Comparison of ENCODE assay signal across 22 cellular contexts in genomic region chr5:77960305-77960704, GRCh38.
DNase-seq lines count a peak whose midpoint lies in the region; ATAC-seq lines count a peak whose summit lies in the region.
"Had no signal": no experiment of that assay in that cellular context is flagged by ENCODE, and none has a peak within 500 bp of the region (broad histone marks: within the 10 kb centered on the region; RNA-seq: fewer than 3 reads in every experiment).

No MANE protein-coding gene starts in this region.

- no peak for ATAC-seq in activated naive CD4-positive, alpha-beta T cell treated with anti-CD3 and anti-CD28 coated beads, Interleukin-2, amount 50 U/mL, for 72 hours
- ATAC-seq: foreskin keratinocyte, HCT116, left colon had no signal

- H3K27ac ChIP-seq in angular gyrus (ENCODE audit: low read depth, low read length) (peak overlapping the region; percentile 8), iPS-18a (ENCODE audit: low read length) (no peak overlapping the region)
- H3K27ac ChIP-seq: foreskin keratinocyte, prostate gland had no signal

- no peaks in the 10 kb centered on the region for H3K36me3 Mint-ChIP-seq in activated naive CD4-positive, alpha-beta T cell treated with anti-CD3 and anti-CD28 coated beads for 36 hours (ENCODE audit: low read depth)
- no peaks in the 10 kb centered on the region for H3K36me3 Mint-ChIP-seq in activated naive CD4-positive, alpha-beta T cell treated with anti-CD3 and anti-CD28 coated beads, Interleukin-2, amount 50 U/mL, for 72 hours
- H3K36me3 Mint-ChIP-seq in activated T-helper 1 cell treated with anti-CD3 and anti-CD28 coated beads, Interleukin-12 subunit alpha, Interleukin-12 subunit beta, Interleukin-2, Interleukin-4 antibody, amounts not matched to agents 30 ng/mL and 10 ng/mL and 1 ng/mL, durations not matched to agents 14 hours and 24 hours and 36 hours (ENCODE audit: low read depth) = no peaks in the 10 kb centered on the region
- H3K36me3 Mint-ChIP-seq: brain had no signal

- H3K9ac ChIP-seq in iPS-18a (ENCODE audit: low read length) = no peak overlapping the region

- H3K9me3 ChIP-seq in iPS-18a (ENCODE audit: control insufficient read depth, low read depth, low read length) = no peaks in the 10 kb centered on the region
- no peaks in the 10 kb centered on the region; the same call in 1 of the 2 replicates for H3K9me3 ChIP-seq in MG63
- H3K9me3 ChIP-seq: prostate gland had no signal

- DNase-seq in activated naive CD4-positive, alpha-beta T cell treated with anti-CD3 and anti-CD28 coated beads for 36 hours = peak; percentile 17
- no peak for DNase-seq in activated naive CD4-positive, alpha-beta T cell treated with anti-CD3 and anti-CD28 coated beads, Interleukin-2, amount 50 U/mL, for 72 hours (ENCODE audit: low spot score in 2 of 2)
- DNase-seq in iPS-NIHi11 (ENCODE audit: low spot score) = no peak
- DNase-seq in activated T-helper 1 cell treated with anti-CD3 and anti-CD28 coated beads, Interleukin-12 subunit alpha, Interleukin-12 subunit beta, Interleukin-2, Interleukin-4 antibody, amounts not matched to agents 30 ng/mL and 10 ng/mL and 1 ng/mL, durations not matched to agents 14 hours and 24 hours and 36 hours (ENCODE audit: low spot score) = no peak
- no peak for DNase-seq in stimulated activated naive CD4-positive, alpha-beta T cell (lab: John Stamatoyannopoulos, UW)
- DNase-seq in MG63 = no peak
- DNase-seq: ACHN; activated CD4-positive, alpha-beta T cell treated with anti-CD3 and anti-CD28 coated beads for 48 hours; activated naive CD4-positive, alpha-beta T cell treated with anti-CD3 and anti-CD28 coated beads, Interleukin-2, amount 50 U/mL, for 16 hours; activated T-cell treated with anti-CD3 and anti-CD28 coated beads for 4 hours; foreskin keratinocyte; GF-D8; left colon; NCI-H2029 treated with DMSO at 0.1 percent for 48 hours; small intestine; stimulated activated CD4-positive, alpha-beta T cell treated with anti-CD3 and anti-CD28 coated beads, Interleukin-2, amount 100 ng/mL, for 48 hours had no signal

- H3K4me1 ChIP-seq in iPS-18a (ENCODE audit: control insufficient read depth, low read depth, low read length) = peaks cover 28% of the 10 kb centered on the region
- H3K4me1 ChIP-seq: foreskin keratinocyte, prostate gland had no signal

- no peak overlapping the region for H3K4me3 Mint-ChIP-seq in activated naive CD4-positive, alpha-beta T cell treated with anti-CD3 and anti-CD28 coated beads for 36 hours
- no peak overlapping the region for H3K4me3 Mint-ChIP-seq in activated T-helper 1 cell treated with anti-CD3 and anti-CD28 coated beads, Interleukin-12 subunit alpha, Interleukin-12 subunit beta, Interleukin-2, Interleukin-4 antibody, amounts not matched to agents 30 ng/mL and 10 ng/mL and 1 ng/mL, durations not matched to agents 14 hours and 24 hours and 36 hours
- H3K4me3 Mint-ChIP-seq: dendritic cell treated with granulocyte-macrophage colony-stimulating factor and Interleukin-4, amounts not matched to agents 40 ng/mL and 50 ng/mL, for 4 days had no signal

- intact Hi-C loops in activated naive CD4-positive, alpha-beta T cell treated with anti-CD3 and anti-CD28 coated beads for 36 hours (cut with micrococcal nuclease) = no loop called here
- intact Hi-C loops in activated T-helper 1 cell treated with anti-CD3 and anti-CD28 coated beads, Interleukin-12 subunit alpha, Interleukin-12 subunit beta, Interleukin-2, Interleukin-4 antibody, amounts not matched to agents 30 ng/mL and 10 ng/mL and 1 ng/mL, durations not matched to agents 14 hours and 24 hours and 36 hours (cut with micrococcal nuclease) = no loop called here

- H3K27ac Mint-ChIP-seq in activated naive CD4-positive, alpha-beta T cell treated with anti-CD3 and anti-CD28 coated beads for 36 hours = no peak overlapping the region
- no peak overlapping the region for H3K27ac Mint-ChIP-seq in activated naive CD4-positive, alpha-beta T cell treated with anti-CD3 and anti-CD28 coated beads, Interleukin-2, amount 50 U/mL, for 72 hours
- H3K27ac Mint-ChIP-seq in activated T-helper 1 cell treated with anti-CD3 and anti-CD28 coated beads, Interleukin-12 subunit alpha, Interleukin-12 subunit beta, Interleukin-2, Interleukin-4 antibody, amounts not matched to agents 30 ng/mL and 10 ng/mL and 1 ng/mL, durations not matched to agents 14 hours and 24 hours and 36 hours = no peak overlapping the region
- H3K27ac Mint-ChIP-seq: brain; dendritic cell treated with granulocyte-macrophage colony-stimulating factor and Interleukin-4, amounts not matched to agents 40 ng/mL and 50 ng/mL, for 4 days had no signal

- H3K4me3 ChIP-seq in iPS-18a (ENCODE audit: low read length) (peak overlapping the region; percentile 4), MG63 (no peak overlapping the region)
- H3K4me3 ChIP-seq: prostate gland had no signal

- peaks cover 27% of the 10 kb centered on the region for H3K27me3 Mint-ChIP-seq in activated naive CD4-positive, alpha-beta T cell treated with anti-CD3 and anti-CD28 coated beads for 36 hours (ENCODE audit: low read depth)
- H3K27me3 Mint-ChIP-seq in activated T-helper 1 cell treated with anti-CD3 and anti-CD28 coated beads, Interleukin-12 subunit alpha, Interleukin-12 subunit beta, Interleukin-2, Interleukin-4 antibody, amounts not matched to agents 30 ng/mL and 10 ng/mL and 1 ng/mL, durations not matched to agents 14 hours and 24 hours and 36 hours (ENCODE audit: insufficient read depth) = peaks cover 29% of the 10 kb centered on the region

- H3K36me3 ChIP-seq in iPS-18a (ENCODE audit: control insufficient read depth, low read depth, low read length) = no peaks in the 10 kb centered on the region
- H3K36me3 ChIP-seq in MG63 = no peaks in the 10 kb centered on the region
- H3K36me3 ChIP-seq: prostate gland had no signal

- H3K9me3 Mint-ChIP-seq in activated naive CD4-positive, alpha-beta T cell treated with anti-CD3 and anti-CD28 coated beads for 36 hours = no peaks in the 10 kb centered on the region
- no peaks in the 10 kb centered on the region for H3K9me3 Mint-ChIP-seq in activated naive CD4-positive, alpha-beta T cell treated with anti-CD3 and anti-CD28 coated beads, Interleukin-2, amount 50 U/mL, for 72 hours
- H3K9me3 Mint-ChIP-seq in activated T-helper 1 cell treated with anti-CD3 and anti-CD28 coated beads, Interleukin-12 subunit alpha, Interleukin-12 subunit beta, Interleukin-2, Interleukin-4 antibody, amounts not matched to agents 30 ng/mL and 10 ng/mL and 1 ng/mL, durations not matched to agents 14 hours and 24 hours and 36 hours = no peaks in the 10 kb centered on the region
- H3K9me3 Mint-ChIP-seq: dendritic cell treated with granulocyte-macrophage colony-stimulating factor and Interleukin-4, amounts not matched to agents 40 ng/mL and 50 ng/mL, for 4 days had no signal

- CTCF ChIA-PET in activated naive CD4-positive, alpha-beta T cell treated with anti-CD3 and anti-CD28 coated beads for 36 hours (lab: Charles Lee) = no interaction called here

- H3K27me3 ChIP-seq in iPS-18a (ENCODE audit: control insufficient read depth, insufficient read depth, low read length) (peaks cover 94% of the 10 kb centered on the region), MG63 (no peaks in the 10 kb centered on the region)

- H3K4me1 Mint-ChIP-seq in activated naive CD4-positive, alpha-beta T cell treated with anti-CD3 and anti-CD28 coated beads for 36 hours (ENCODE audit: low read depth) = peaks cover 21% of the 10 kb centered on the region
- peaks cover 12% of the 10 kb centered on the region for H3K4me1 Mint-ChIP-seq in activated T-helper 1 cell treated with anti-CD3 and anti-CD28 coated beads, Interleukin-12 subunit alpha, Interleukin-12 subunit beta, Interleukin-2, Interleukin-4 antibody, amounts not matched to agents 30 ng/mL and 10 ng/mL and 1 ng/mL, durations not matched to agents 14 hours and 24 hours and 36 hours (ENCODE audit: low read depth)
